ENCODE assay signal across 8 cellular contexts in the genomic region with DNA sequence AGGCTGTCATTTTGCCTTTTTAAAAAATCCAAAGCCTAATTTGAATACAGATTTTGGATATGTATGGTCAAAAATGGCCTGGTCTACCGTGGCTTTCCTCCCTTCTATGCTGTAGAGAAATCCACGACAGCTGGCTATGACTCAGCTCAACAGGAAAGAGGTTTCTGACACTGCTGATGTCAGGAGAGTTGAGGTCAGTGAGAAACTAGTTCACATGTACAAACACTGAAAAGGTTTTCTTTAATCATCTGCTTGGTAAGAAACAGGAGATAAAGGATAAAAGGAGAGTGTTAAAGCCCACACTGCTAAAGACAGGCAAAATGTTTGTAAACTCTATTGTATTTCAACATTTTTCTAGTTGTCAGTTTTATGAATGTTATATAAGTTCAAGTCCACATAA.
DNase-seq lines count a peak whose midpoint lies in the region; ATAC-seq, FAIRE-seq and TF ChIP-seq lines count a peak whose summit lies in the region.

No MANE protein-coding gene starts in this region.

- WGBS in sigmoid colon, 2 donors: 18 to 70% methylated on average over 2 of the region's 2 CpGs

- peaks cover 47% of the 10 kb centered on the region for H3K4me1 Mint-ChIP-seq in activated CD8-positive, alpha-beta memory T cell treated with anti-CD3 and anti-CD28 coated beads, Interleukin-2, amount 10 ng/mL, durations not matched to agents 7 days and 5 days

- no peak overlapping the region for H3K4me3 ChIP-seq in adipocyte (ENCODE audit: low read length)
- H3K4me3 ChIP-seq in sigmoid colon: no peak overlapping the region

- H3K27me3 Mint-ChIP-seq in activated CD8-positive, alpha-beta memory T cell treated with anti-CD3 and anti-CD28 coated beads, Interleukin-2, amount 10 ng/mL, durations not matched to agents 7 days and 5 days: no peaks in the 10 kb centered on the region

- peak; percentile 87 for ATAC-seq in activated CD8-positive, alpha-beta memory T cell treated with anti-CD3 and anti-CD28 coated beads, Interleukin-2, amount 10 ng/mL, durations not matched to agents 7 days and 5 days

- H3K36me3 Mint-ChIP-seq in activated CD8-positive, alpha-beta memory T cell treated with anti-CD3 and anti-CD28 coated beads, Interleukin-2, amount 10 ng/mL, durations not matched to agents 7 days and 5 days: peaks cover 13% of the 10 kb centered on the region

- CTCF ChIA-PET in activated CD8-positive, alpha-beta memory T cell treated with anti-CD3 and anti-CD28 coated beads, Interleukin-2, amount 10 ng/mL, durations not matched to agents 7 days and 5 days (lab: Charles Lee): interaction anchor here (1.4 to 2.0 kb wide), 2 partner anchors 36 to 198 kb away, joined by 4 to 6 read pairs; no protein-coding TSS in a partner anchor

- peak overlapping the region; percentile 11 for H3K4me3 Mint-ChIP-seq in activated CD8-positive, alpha-beta memory T cell treated with anti-CD3 and anti-CD28 coated beads, Interleukin-2, amount 10 ng/mL, durations not matched to agents 7 days and 5 days

- DNase-seq in activated CD8-positive, alpha-beta memory T cell treated with anti-CD3 and anti-CD28 coated beads, Interleukin-2, amount 10 ng/mL, durations not matched to agents 7 days and 5 days: peak; percentile 75
- no peak for DNase-seq in activated CD8-positive, alpha-beta memory T cell treated with anti-CD3 and anti-CD28 coated beads, Interleukin-2, amount 50 U/mL, for 48 hours
- peak; percentile 1 for DNase-seq in H54 (ENCODE audit: insufficient read length, low spot score)
- DNase-seq in NCI-H69 (lab: John Stamatoyannopoulos, UW): peak; percentile 8
- DNase-seq in adipocyte (ENCODE audit: low read depth): peak; percentile 70
- DNase-seq in kidney tubule cell (ENCODE audit: low spot score): peak; percentile 68
- no peak for DNase-seq in COR-L47 (lab: John Stamatoyannopoulos, UW)
- no peak for DNase-seq in sigmoid colon

- peaks cover 18% of the 10 kb centered on the region for H3K4me1 ChIP-seq in adipocyte (ENCODE audit: control insufficient read depth, insufficient read depth, low read length)
- peaks cover 0 to 8% (median 3%) of the 10 kb centered on the region in 4 donors for H3K4me1 ChIP-seq in sigmoid colon

- TF ChIP-seq CTCF in sigmoid colon (IDR thresholded peaks at IDR 0.05): no peak

- peak overlapping the region; percentile 80 for H3K27ac Mint-ChIP-seq in activated CD8-positive, alpha-beta memory T cell treated with anti-CD3 and anti-CD28 coated beads, Interleukin-2, amount 10 ng/mL, durations not matched to agents 7 days and 5 days

- H3K9me3 Mint-ChIP-seq in activated CD8-positive, alpha-beta memory T cell treated with anti-CD3 and anti-CD28 coated beads, Interleukin-2, amount 10 ng/mL, durations not matched to agents 7 days and 5 days (ENCODE audit: low read depth): no peaks in the 10 kb centered on the region

- no peak for TF ChIP-seq EP300 in sigmoid colon (IDR thresholded peaks at IDR 0.05)

- no peak overlapping the region for H3K9ac ChIP-seq in adipocyte (ENCODE audit: low read length)

- intact Hi-C loops in sigmoid colon (cut with DNase I): no loop called here

- FAIRE-seq in H54 (lab: Jason Lieb, UNC): no peak

- H3K27me3 ChIP-seq in adipocyte (replicated peaks; ENCODE audit: control insufficient read depth, insufficient read depth, low read length) (peaks cover 21% of the 10 kb centered on the region), sigmoid colon (no peaks in the 10 kb centered on the region)

- TF ChIP-seq POLR2A in H54 (IDR thresholded peaks at IDR 0.05; ENCODE audit: low read depth, low read length) (no peak), sigmoid colon (IDR thresholded peaks at IDR 0.05) (no peak)

- no peaks in the 10 kb centered on the region for H3K36me3 ChIP-seq in adipocyte (ENCODE audit: control insufficient read depth, insufficient read depth, low read length, severe bottlenecking)
- H3K36me3 ChIP-seq in sigmoid colon: no peaks in the 10 kb centered on the region

- H3K9me3 ChIP-seq in adipocyte (ENCODE audit: control insufficient read depth, low read length): no peaks in the 10 kb centered on the region
- H3K9me3 ChIP-seq in sigmoid colon: no peaks in the 10 kb centered on the region

- H3K27ac ChIP-seq in sigmoid colon: peak overlapping the region in 2 of 4 donors; percentile 37 to 49

Comparison
In these comparisons a context has a peak if more than half of its experiments do, and no peak if none do; other contexts are left out.
1. DNase-seq: peak in activated CD8-positive, alpha-beta memory T cell treated with anti-CD3 and anti-CD28 coated beads, Interleukin-2, amount 10 ng/mL, durations not matched to agents 7 days and 5 days (single experiment), H54 (single experiment), NCI-H69 (single experiment), adipocyte (single experiment) and kidney tubule cell (single experiment); none in activated CD8-positive, alpha-beta memory T cell treated with anti-CD3 and anti-CD28 coated beads, Interleukin-2, amount 50 U/mL, for 48 hours (single experiment), COR-L47 (single experiment) and sigmoid colon (single experiment).